Comparison of ENCODE assay signal across 1 cellular context in the genomic region with DNA sequence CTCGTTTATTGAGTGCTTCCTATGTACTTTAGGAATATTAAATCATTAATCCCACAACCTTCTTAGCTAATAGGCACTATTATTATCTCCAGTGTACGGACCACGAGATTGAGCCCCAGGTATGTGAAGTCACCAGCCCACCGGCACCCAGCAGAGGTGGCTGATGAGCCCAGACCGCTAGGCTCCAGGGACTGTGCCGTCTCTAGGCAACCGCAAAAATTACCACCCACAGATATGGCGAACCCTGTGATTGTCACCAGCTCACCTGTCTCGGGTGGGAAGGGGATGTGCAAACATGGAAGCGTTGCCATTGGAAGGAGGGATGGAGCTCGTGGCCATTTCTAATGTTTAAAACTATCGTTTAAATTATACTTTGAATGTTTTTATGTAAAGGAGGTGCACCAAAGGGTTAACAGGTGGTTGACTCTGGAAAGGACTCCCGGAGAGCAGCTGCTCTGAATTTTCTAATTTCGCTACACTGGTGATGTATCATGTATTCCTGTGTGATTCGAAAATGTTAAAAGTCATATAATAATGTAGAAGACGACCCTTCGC.
A peak's percentile ranks its signal among the peaks of the same experiment; 100 is the strongest.
TF ChIP-seq lines count a peak whose summit lies in the region.

No MANE protein-coding gene starts in this region.

TF ChIP-seq in H1, 55 proteins besides CTCF, POLR2A, EP300 and RAD21:
- TF ChIP-seq SP1 (IDR thresholded peaks at IDR 0.05; ENCODE audit: low read depth, low read length) (no peak), CBX5 (IDR thresholded peaks at IDR 0.05; ENCODE audit: low read depth, low read length) (no peak), TBP (IDR thresholded peaks at IDR 0.05; ENCODE audit: low read depth, low read length) (no peak), TCF12 (IDR thresholded peaks at IDR 0.05; ENCODE audit: low read depth, low read length) (no peak), POU5F1 (IDR thresholded peaks at IDR 0.05; ENCODE audit: low read depth, low read length) (no peak), TAF1 (IDR thresholded peaks at IDR 0.05; ENCODE audit: low read depth, low read length) (no peak), ASH2L (IDR thresholded peaks at IDR 0.05; ENCODE audit: low read length) (peak; percentile 44), ZNF274 (IDR thresholded peaks at IDR 0.05; ENCODE audit: borderline replicate concordance, extremely low read depth, low read length) (no peak), SAP30 (IDR thresholded peaks at IDR 0.05; ENCODE audit: insufficient read depth, insufficient replicate concordance, low read length) (peak; percentile 35), SUZ12 (IDR thresholded peaks at IDR 0.05; ENCODE audit: low read length) (no peak), FOSL1 (IDR thresholded peaks at IDR 0.05; ENCODE audit: insufficient read depth, low read depth, low read length) (no peak), RFX5 (IDR thresholded peaks at IDR 0.05; ENCODE audit: borderline replicate concordance, low read depth, low read length) (no peak), SIRT6 (IDR thresholded peaks at IDR 0.05; ENCODE audit: low read length) (no peak), CHD1 (IDR thresholded peaks at IDR 0.05; ENCODE audit: low read depth, low read length) (no peak), HDAC2 (IDR thresholded peaks at IDR 0.05; ENCODE audit: borderline replicate concordance in 1 of 2, low read depth in 2 of 2, low read length in 2 of 2) (no peak), EZH2 (IDR thresholded peaks at IDR 0.05; ENCODE audit: low read depth, low read length, severe bottlenecking) (no peak), SIN3A (conservative IDR thresholded peaks at IDR 0.05 in 1 of 2, IDR thresholded peaks at IDR 0.05 in 1 of 2; ENCODE audit: low read depth in 1 of 2, low read length in 2 of 2) (0 out of 4 replicates have a peak, but pooled peaks of 1 of the 2 experiments have one; percentile 63), NRF1 (IDR thresholded peaks at IDR 0.05; ENCODE audit: low read depth, low read length) (no peak), BCL11A (IDR thresholded peaks at IDR 0.05; ENCODE audit: low read depth in 2 of 2, low read length in 2 of 2) (no peak), POLR2AphosphoS5 (IDR thresholded peaks at IDR 0.05; ENCODE audit: low read depth, low read length) (no peak), TAF7 (optimal IDR thresholded peaks at IDR 0.05; ENCODE audit: borderline replicate concordance, low read depth, low read length) (no peak), RBBP5 (IDR thresholded peaks at IDR 0.05; ENCODE audit: borderline replicate concordance, low read depth, low read length) (0 out of 2 replicates have a peak, but pooled peaks have one; percentile 17)
- TF ChIP-seq, protein P1, sequence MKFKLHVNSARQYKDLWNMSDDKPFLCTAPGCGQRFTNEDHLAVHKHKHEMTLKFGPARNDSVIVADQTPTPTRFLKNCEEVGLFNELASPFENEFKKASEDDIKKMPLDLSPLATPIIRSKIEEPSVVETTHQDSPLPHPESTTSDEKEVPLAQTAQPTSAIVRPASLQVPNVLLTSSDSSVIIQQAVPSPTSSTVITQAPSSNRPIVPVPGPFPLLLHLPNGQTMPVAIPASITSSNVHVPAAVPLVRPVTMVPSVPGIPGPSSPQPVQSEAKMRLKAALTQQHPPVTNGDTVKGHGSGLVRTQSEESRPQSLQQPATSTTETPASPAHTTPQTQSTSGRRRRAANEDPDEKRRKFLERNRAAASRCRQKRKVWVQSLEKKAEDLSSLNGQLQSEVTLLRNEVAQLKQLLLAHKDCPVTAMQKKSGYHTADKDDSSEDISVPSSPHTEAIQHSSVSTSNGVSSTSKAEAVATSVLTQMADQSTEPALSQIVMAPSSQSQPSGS (IDR thresholded peaks at IDR 0.05; ENCODE audit: low read length): no peak
